ENCODE assay signal across 8 cellular contexts in the genomic region with DNA sequence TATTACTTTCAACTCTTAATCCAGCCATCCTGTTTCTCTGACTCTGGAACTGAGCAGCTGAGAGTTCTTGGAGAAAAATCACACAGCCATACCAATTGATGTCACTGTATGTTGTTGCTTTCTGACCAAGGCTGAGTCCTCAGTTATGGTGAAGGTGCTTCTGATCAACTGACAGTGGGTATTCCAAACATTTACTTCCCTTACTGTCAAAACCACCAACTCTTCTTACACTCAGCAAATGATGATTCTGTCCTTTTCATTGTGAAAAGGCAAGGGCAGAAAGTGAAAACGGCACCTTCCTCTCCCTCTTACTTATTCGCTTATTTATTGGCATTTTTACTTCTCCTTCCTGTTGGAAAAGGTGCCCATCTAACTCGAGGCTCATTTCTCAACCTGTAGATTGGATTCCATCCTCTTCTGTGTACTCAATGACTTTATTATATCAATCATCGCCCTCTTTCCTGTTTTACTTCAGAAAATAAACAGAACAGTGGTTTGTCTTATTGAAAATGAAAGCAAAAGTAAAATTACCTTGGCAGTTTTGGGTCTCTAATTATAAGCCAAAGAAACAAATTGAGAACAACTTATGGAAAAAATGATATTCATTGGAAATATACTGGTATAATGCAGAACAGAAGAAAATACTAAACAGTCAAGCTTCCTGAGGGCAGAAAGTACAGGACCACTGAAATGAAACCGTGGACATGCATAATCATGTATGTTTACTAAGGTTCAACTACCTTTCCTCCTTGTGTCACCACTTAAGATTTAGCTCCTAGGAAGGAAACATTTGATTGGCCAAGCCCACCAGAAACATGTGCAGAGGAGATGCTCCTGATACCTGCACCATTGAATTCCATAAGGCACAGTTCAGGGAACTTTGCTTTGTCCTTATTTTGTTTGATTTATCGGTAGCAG.
DNase-seq lines count a peak whose midpoint lies in the region; ATAC-seq, FAIRE-seq and TF ChIP-seq lines count a peak whose summit lies in the region.

No MANE protein-coding gene starts in this region.

- H3K4me3 ChIP-seq in uterus = peak overlapping the region; percentile 5 to 23

- no peaks in the 10 kb centered on the region for H3K27me3 Mint-ChIP-seq in activated T-helper 2 cell treated with anti-CD3 and anti-CD28 coated beads, Interferon-gamma antibody, Interleukin-2, Interleukin-4, amounts not matched to agents 10 μg/mL and 5 μg/mL and 100 μg/mL, durations not matched to agents 14 hours and 24 hours and 36 hours (ENCODE audit: low read depth)

- no peaks in the 10 kb centered on the region for H3K27me3 ChIP-seq in uterus

- TF ChIP-seq CTCF in uterus (IDR thresholded peaks at IDR 0.05) = no peak

- H3K36me3 ChIP-seq in uterus = no peaks in the 10 kb centered on the region

- peak overlapping the region; percentile 82 for H3K27ac Mint-ChIP-seq in activated T-helper 2 cell treated with anti-CD3 and anti-CD28 coated beads, Interferon-gamma antibody, Interleukin-2, Interleukin-4, amounts not matched to agents 10 μg/mL and 5 μg/mL and 100 μg/mL, durations not matched to agents 14 hours and 24 hours and 36 hours

- H3K4me3 Mint-ChIP-seq in activated T-helper 2 cell treated with anti-CD3 and anti-CD28 coated beads, Interferon-gamma antibody, Interleukin-2, Interleukin-4, amounts not matched to agents 10 μg/mL and 5 μg/mL and 100 μg/mL, durations not matched to agents 14 hours and 24 hours and 36 hours (ENCODE audit: low read depth) = peak overlapping the region; percentile 77

- peaks cover 5% of the 10 kb centered on the region for H3K36me3 Mint-ChIP-seq in activated T-helper 2 cell treated with anti-CD3 and anti-CD28 coated beads, Interferon-gamma antibody, Interleukin-2, Interleukin-4, amounts not matched to agents 10 μg/mL and 5 μg/mL and 100 μg/mL, durations not matched to agents 14 hours and 24 hours and 36 hours (ENCODE audit: low read depth)

- peak overlapping the region; percentile 61 to 71 for H3K27ac ChIP-seq in uterus

- peaks cover 2% of the 10 kb centered on the region for H3K9me3 Mint-ChIP-seq in activated T-helper 2 cell treated with anti-CD3 and anti-CD28 coated beads, Interferon-gamma antibody, Interleukin-2, Interleukin-4, amounts not matched to agents 10 μg/mL and 5 μg/mL and 100 μg/mL, durations not matched to agents 14 hours and 24 hours and 36 hours

- no peaks in the 10 kb centered on the region for H3K9me3 ChIP-seq in uterus

- peak; percentile 86 for FAIRE-seq in GM12892 (lab: Jason Lieb, UNC)

- ATAC-seq in HG03097 (IDR thresholded peaks at IDR 0.05; ENCODE audit: low FRiP score, unreplicated experiment) (peak; percentile 26), left colon (peak; percentile 68)

- peaks cover 66% of the 10 kb centered on the region for H3K4me1 Mint-ChIP-seq in activated T-helper 2 cell treated with anti-CD3 and anti-CD28 coated beads, Interferon-gamma antibody, Interleukin-2, Interleukin-4, amounts not matched to agents 10 μg/mL and 5 μg/mL and 100 μg/mL, durations not matched to agents 14 hours and 24 hours and 36 hours (ENCODE audit: low read depth)

- no peaks in the 10 kb centered on the region for H3K4me1 ChIP-seq in uterus

- intact Hi-C loops in activated T-helper 2 cell treated with anti-CD3 and anti-CD28 coated beads, Interferon-gamma antibody, Interleukin-2, Interleukin-4, amounts not matched to agents 10 μg/mL and 5 μg/mL and 100 μg/mL, durations not matched to agents 14 hours and 24 hours and 36 hours (cut with micrococcal nuclease) = loop anchor here (1.0 to 10.0 kb wide), 3 partner anchors 106 to 1749 kb away; partner anchors contain the start of gene RGMB
- intact Hi-C loops in left colon (cut with DNase I, micrococcal nuclease) = loop anchor here in 1 of 2 donors (5.0 kb wide), 1 partner anchor 126 kb away; no protein-coding TSS in a partner anchor
- intact Hi-C loops in uterus (cut with DNase I; ENCODE audit: low total_unique reads) = loop anchor here (5.0 kb wide), 1 partner anchor 131 kb away; no protein-coding TSS in a partner anchor

- DNase-seq in GM12892 (ENCODE audit: insufficient read length) = no peak
- DNase-seq in activated T-helper 2 cell treated with anti-CD3 and anti-CD28 coated beads, Interferon-gamma antibody, Interleukin-2, Interleukin-4, amounts not matched to agents 10 μg/mL and 5 μg/mL and 100 μg/mL, durations not matched to agents 14 hours and 24 hours and 36 hours (ENCODE audit: low spot score) = no peak
- DNase-seq in left colon = no peak
- DNase-seq in uterus = no peak
- DNase-seq in kidney glomerular epithelial cell (lab: John Stamatoyannopoulos, UW) = no peak
- no peak for DNase-seq in stimulated activated CD4-positive, alpha-beta T cell treated with anti-CD3 and anti-CD28 coated beads, Interleukin-2, amount 100 ng/mL, for 48 hours
- no peak for DNase-seq in activated effector memory CD4-positive, alpha-beta T cell treated with anti-CD3 and anti-CD28 coated beads, Interleukin-2, amount 50 U/mL, for 16 hours

- TF ChIP-seq POLR2A in GM12892 (IDR thresholded peaks at IDR 0.05; ENCODE audit: low read depth, low read length) (no peak), uterus (IDR thresholded peaks at IDR 0.05) (no peak)
